Comparison of ENCODE assay signal across 5 cellular contexts in genomic region chr11:78028423-78028822, GRCh38. TPM values are rescaled to one million over a fixed set of nuclear protein-coding genes. Genes with fewer than 3 reads are reported as not detected.
"Had no signal": no experiment of that assay in that cellular context is flagged by ENCODE, and none has a peak within 500 bp of the region (broad histone marks: within the 10 kb centered on the region; RNA-seq: fewer than 3 reads in every experiment).

No MANE protein-coding gene starts in this region.

RNA-seq across cellular contexts. Expression of gene THRSP, which starts 35.2 kb away (rescaled TPM):
- total RNA-seq: activated naive CD4-positive, alpha-beta T cell treated with anti-CD3 and anti-CD28 coated beads for 36 hours; activated T-cell treated with anti-CD3 and anti-CD28 coated beads, Interleukin-2, amount 50 U/mL, for 4 hours; esophagus muscularis mucosa; natural killer cell treated with Interleukin-12 subunit alpha and Interleukin-12 subunit beta and Interleukin-15 and Interleukin-18, amount 100 ng/mL, for 72 hours; renal cortical epithelial cell had no signal
